In the genomic region with DNA sequence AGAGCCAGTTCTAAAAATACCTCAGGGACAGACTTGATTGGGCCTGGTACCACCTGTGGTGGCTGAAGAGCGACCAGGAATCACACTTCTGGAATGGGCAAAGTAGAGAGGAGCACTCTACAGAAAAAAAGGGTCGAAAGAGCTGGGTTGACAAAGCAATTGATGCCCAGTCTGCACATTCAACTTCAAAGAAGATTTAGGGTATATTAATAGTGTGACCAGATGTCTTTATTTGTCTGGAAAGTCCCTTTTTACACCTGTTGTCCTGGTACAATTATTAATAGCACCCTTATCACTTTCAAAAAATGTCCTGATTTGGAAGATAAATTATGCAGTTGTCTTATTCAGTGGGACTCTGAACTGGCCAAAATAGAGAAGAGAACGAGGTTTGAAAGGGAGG, we compare ENCODE assay signal across 22 cellular contexts.
"Had no signal": no experiment of that assay in that cellular context is flagged by ENCODE, and none has a peak within 500 bp of the region (broad histone marks: within the 10 kb centered on the region; RNA-seq: fewer than 3 reads in every experiment).

No MANE protein-coding gene starts in this region.

- H3K4me3 ChIP-seq: adrenal gland had no signal

- H3K27ac Mint-ChIP-seq: activated CD8-positive, alpha-beta T cell treated with anti-CD3 and anti-CD28 coated beads, Interleukin-2, amount 10 ng/mL, durations not matched to agents 7 days and 5 days; activated naive CD8-positive, alpha-beta T cell treated with anti-CD3 and anti-CD28 coated beads, Interleukin-2, amount 10 ng/mL, durations not matched to agents 7 days and 5 days; T-helper 17 cell; WTC11 had no signal

- H3K27me3 ChIP-seq: adrenal gland had no signal

- H3K4me3 Mint-ChIP-seq: activated CD8-positive, alpha-beta T cell treated with anti-CD3 and anti-CD28 coated beads, Interleukin-2, amount 10 ng/mL, durations not matched to agents 7 days and 5 days; activated naive CD8-positive, alpha-beta T cell treated with anti-CD3 and anti-CD28 coated beads, Interleukin-2, amount 10 ng/mL, durations not matched to agents 7 days and 5 days; T-helper 17 cell; WTC11 had no signal

- ATAC-seq: activated CD8-positive, alpha-beta T cell treated with anti-CD3 and anti-CD28 coated beads, Interleukin-2, amount 10 ng/mL, durations not matched to agents 7 days and 5 days; PC-3; T-helper 17 cell; WTC11 had no signal

- H3K27ac ChIP-seq: adrenal gland had no signal

- H3K27me3 Mint-ChIP-seq: T-helper 17 cell had no signal

- H3K4me1 ChIP-seq: adrenal gland had no signal

- H3K9me3 ChIP-seq: adrenal gland had no signal

- H3K36me3 Mint-ChIP-seq: activated naive CD8-positive, alpha-beta T cell treated with anti-CD3 and anti-CD28 coated beads, Interleukin-2, amount 10 ng/mL, durations not matched to agents 7 days and 5 days; WTC11 had no signal

- DNase-seq: activated CD4-positive, alpha-beta T cell treated with anti-CD3 and anti-CD28 coated beads for 48 hours; activated CD4-positive, alpha-beta T cell treated with anti-CD3 and anti-CD28 coated beads, Interleukin-2, amount 50 U/mL, for 4 hours; activated CD4-positive, CD25-positive, alpha-beta regulatory T cell treated with anti-CD3 and anti-CD28 coated beads, Interleukin-2, amount 50 U/mL, for 72 hours; activated CD8-positive, alpha-beta memory T cell treated with anti-CD3 and anti-CD28 coated beads, Interleukin-2, amount 50 U/mL, for 48 hours; activated CD8-positive, alpha-beta T cell treated with anti-CD3 and anti-CD28 coated beads, Interleukin-2, amount 10 ng/mL, durations not matched to agents 7 days and 5 days; activated naive CD4-positive, alpha-beta T cell treated with anti-CD3 and anti-CD28 coated beads, Interleukin-2, amount 50 U/mL, for 16 hours; activated naive CD8-positive, alpha-beta T cell treated with anti-CD3 and anti-CD28 coated beads, Interleukin-2, amount 10 ng/mL, durations not matched to agents 7 days and 5 days; activated T-cell treated with anti-CD3 and anti-CD28 coated beads, Interleukin-2, amount 50 U/mL, for 1 hour; adrenal gland; anterior cingulate cortex; KG1; MV-4-11; NCI-H1105; NCI-H1436; NCI-H1694 treated with DMSO at 0.1 percent for 48 hours; NCI-H2029 treated with DMSO at 0.1 percent for 48 hours; NCI-H526 treated with DMSO at 0.1 percent for 48 hours; PC-3; SHP77 treated with DMSO at 0.1 percent for 48 hours; T-helper 17 cell; T-helper 9 cell had no signal

- H3K36me3 ChIP-seq: adrenal gland had no signal
